ENCODE assay signal across 9 cellular contexts in the genomic region with DNA sequence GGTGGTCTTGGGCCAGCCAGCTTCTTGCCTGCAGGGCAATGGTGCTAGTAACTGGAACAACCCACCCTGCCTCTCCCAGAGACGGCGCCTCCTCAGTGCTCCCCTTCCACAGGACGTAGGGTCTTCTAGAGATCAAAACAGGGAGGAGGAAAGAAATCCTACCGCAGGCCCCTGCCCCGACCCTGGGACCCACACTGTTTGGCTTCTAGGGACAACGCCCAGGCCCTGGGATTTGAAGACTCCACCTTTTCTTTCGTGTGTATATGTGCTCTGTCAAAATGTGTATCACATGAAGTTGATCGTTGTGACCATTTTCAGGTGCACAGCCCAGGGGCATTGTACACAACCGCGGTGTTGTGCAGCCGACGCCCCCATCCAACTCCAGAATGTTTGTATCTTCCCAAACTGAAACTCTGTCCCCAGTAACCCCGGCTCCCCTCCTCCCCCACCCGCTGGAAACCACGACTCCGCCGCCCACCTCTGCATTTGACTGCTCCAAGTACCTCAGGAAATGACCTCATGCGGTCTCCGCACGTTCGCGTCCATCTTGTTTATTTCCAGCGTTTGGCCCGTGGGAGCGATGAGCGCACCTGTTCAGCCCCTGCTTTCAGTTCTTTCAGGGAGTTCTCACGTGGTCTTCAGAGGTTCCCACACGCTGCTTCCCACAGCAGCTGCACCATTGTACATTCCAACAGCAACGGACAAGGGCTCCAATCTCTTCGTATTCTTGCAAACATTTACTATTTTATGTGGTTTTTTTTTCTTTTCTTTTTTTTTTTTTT. TPM values are rescaled to one million over a fixed set of nuclear protein-coding genes. Genes with fewer than 3 reads are reported as not detected.
DNase-seq lines count a peak whose midpoint lies in the region; ATAC-seq and TF ChIP-seq lines count a peak whose summit lies in the region.
"Had no signal": no experiment of that assay in that cellular context is flagged by ENCODE, and none has a peak within 500 bp of the region (broad histone marks: within the 10 kb centered on the region; RNA-seq: fewer than 3 reads in every experiment).

No MANE protein-coding gene starts in this region.

- peaks cover 14% of the 10 kb centered on the region for H3K36me3 Mint-ChIP-seq in activated CD4-positive, alpha-beta memory T cell treated with anti-CD3 and anti-CD28 coated beads, Interleukin-2, amount 10 ng/mL, durations not matched to agents 7 days and 5 days (ENCODE audit: low read depth)
- peaks cover 18% of the 10 kb centered on the region for H3K36me3 Mint-ChIP-seq in stimulated activated memory B cell treated with anti-CD40 and anti-IgM and Interleukin-4, amounts not matched to agents 10 μg/mL and 1 μg/mL and 100 μg/mL, for 72 hours

- H4K20me1 ChIP-seq in Loucy (ENCODE audit: insufficient read depth, low read length, poor library complexity, severe bottlenecking): peaks cover 23% of the 10 kb centered on the region

- peaks cover 76% of the 10 kb centered on the region for H3K27me3 Mint-ChIP-seq in activated CD4-positive, alpha-beta memory T cell treated with anti-CD3 and anti-CD28 coated beads, Interleukin-2, amount 10 ng/mL, durations not matched to agents 7 days and 5 days
- peaks cover 72% of the 10 kb centered on the region for H3K27me3 Mint-ChIP-seq in stimulated activated memory B cell treated with anti-CD40 and anti-IgM and Interleukin-4, amounts not matched to agents 10 μg/mL and 1 μg/mL and 100 μg/mL, for 72 hours

- POLR2A ChIA-PET in GM10248 (lab: Yijun Ruan, JAX): interaction anchor here (0.6 to 0.9 kb wide), 4 partner anchors 32 to 75 kb away, joined by 3 to 8 read pairs (median 4); no protein-coding TSS in a partner anchor
- POLR2A ChIA-PET in activated CD4-positive, alpha-beta memory T cell treated with anti-CD3 and anti-CD28 coated beads, Interleukin-2, amount 10 ng/mL, durations not matched to agents 7 days and 5 days (lab: Charles Lee): interaction anchor here (0.9 kb wide), 1 partner anchor 37 kb away, joined by 7 read pairs; no protein-coding TSS in a partner anchor

- H3K4me2 ChIP-seq in Loucy (ENCODE audit: low read depth, low read length, poor library complexity, severe bottlenecking): peak overlapping the region; percentile 84

- intact Hi-C loops in uterus (cut with DNase I; ENCODE audit: low total_unique reads): no loop called here

- peaks cover 30% of the 10 kb centered on the region for H3K4me1 ChIP-seq in Loucy (ENCODE audit: insufficient read depth, low read length, poor library complexity, severe bottlenecking)
- peaks cover 4% of the 10 kb centered on the region for H3K4me1 ChIP-seq in iPS-15b (ENCODE audit: control insufficient read depth, insufficient read depth, low read length)
- H3K4me1 ChIP-seq in uterus: peaks cover 0 to 13% of the 10 kb centered on the region in 2 donors

- H3K4me1 Mint-ChIP-seq in activated CD4-positive, alpha-beta memory T cell treated with anti-CD3 and anti-CD28 coated beads, Interleukin-2, amount 10 ng/mL, durations not matched to agents 7 days and 5 days: peaks cover 17% of the 10 kb centered on the region
- H3K4me1 Mint-ChIP-seq in stimulated activated memory B cell treated with anti-CD40 and anti-IgM and Interleukin-4, amounts not matched to agents 10 μg/mL and 1 μg/mL and 100 μg/mL, for 72 hours: peaks cover 31% of the 10 kb centered on the region

- no peak for TF ChIP-seq POLR2A in uterus (IDR thresholded peaks at IDR 0.05)

- H3K9me3 ChIP-seq in Loucy (ENCODE audit: insufficient read depth, low read depth, low read length) (peaks cover 5% of the 10 kb centered on the region), iPS-15b (ENCODE audit: control insufficient read depth, insufficient read depth, low read length) (peaks cover 8% of the 10 kb centered on the region), uterus (no peaks in the 10 kb centered on the region)

- peak overlapping the region; percentile 30 for H3K27ac Mint-ChIP-seq in activated CD4-positive, alpha-beta memory T cell treated with anti-CD3 and anti-CD28 coated beads, Interleukin-2, amount 10 ng/mL, durations not matched to agents 7 days and 5 days
- H3K27ac Mint-ChIP-seq in stimulated activated memory B cell treated with anti-CD40 and anti-IgM and Interleukin-4, amounts not matched to agents 10 μg/mL and 1 μg/mL and 100 μg/mL, for 72 hours: peak overlapping the region; percentile 59

- H3K4me3 Mint-ChIP-seq in activated CD4-positive, alpha-beta memory T cell treated with anti-CD3 and anti-CD28 coated beads, Interleukin-2, amount 10 ng/mL, durations not matched to agents 7 days and 5 days: peak overlapping the region; percentile 74
- H3K4me3 Mint-ChIP-seq in stimulated activated memory B cell treated with anti-CD40 and anti-IgM and Interleukin-4, amounts not matched to agents 10 μg/mL and 1 μg/mL and 100 μg/mL, for 72 hours: peak overlapping the region; percentile 76

- H3K4me3 ChIP-seq in Loucy (ENCODE audit: low read length, poor library complexity, severe bottlenecking): peak overlapping the region; percentile 78
- H3K4me3 ChIP-seq in iPS-15b (ENCODE audit: low read depth, low read length): peak overlapping the region; percentile 50
- no peak overlapping the region for H3K4me3 ChIP-seq in uterus

- H3F3A ChIP-seq in Loucy (ENCODE audit: low read depth): no peaks in the 10 kb centered on the region

- ATAC-seq in GM21576 (IDR thresholded peaks at IDR 0.05; ENCODE audit: unreplicated experiment): peak; percentile 49
- ATAC-seq in stimulated activated memory B cell treated with anti-CD40 and anti-IgM and Interleukin-4, amounts not matched to agents 10 μg/mL and 1 μg/mL and 100 μg/mL, for 72 hours: peak; percentile 64

- peaks cover 11% of the 10 kb centered on the region for H3K9me3 Mint-ChIP-seq in activated CD4-positive, alpha-beta memory T cell treated with anti-CD3 and anti-CD28 coated beads, Interleukin-2, amount 10 ng/mL, durations not matched to agents 7 days and 5 days
- peaks cover 15% of the 10 kb centered on the region for H3K9me3 Mint-ChIP-seq in stimulated activated memory B cell treated with anti-CD40 and anti-IgM and Interleukin-4, amounts not matched to agents 10 μg/mL and 1 μg/mL and 100 μg/mL, for 72 hours

- H3K79me2 ChIP-seq in Loucy (ENCODE audit: insufficient read depth, low read length): peaks cover 40% of the 10 kb centered on the region

- no peak overlapping the region for H3K27ac ChIP-seq in uterus

- CTCF ChIA-PET in GM10248 (lab: Yijun Ruan, JAX): interaction anchor here (0.8 to 2.9 kb wide), 18 partner anchors 9 to 213 kb away, joined by 3 to 33 read pairs (median 5); a partner anchor contains a TSS
- CTCF ChIA-PET in activated CD4-positive, alpha-beta memory T cell treated with anti-CD3 and anti-CD28 coated beads, Interleukin-2, amount 10 ng/mL, durations not matched to agents 7 days and 5 days (lab: Charles Lee): interaction anchor here (0.5 to 2.4 kb wide), 4 partner anchors 38 to 510 kb away, joined by 3 to 15 read pairs (median 3); no protein-coding TSS in a partner anchor

- H3K9me2 ChIP-seq in Loucy (replicated peaks; ENCODE audit: low read depth, low read length): no peaks in the 10 kb centered on the region

- H3K27me3 ChIP-seq in Loucy (ENCODE audit: insufficient read depth, low read length, poor library complexity, severe bottlenecking) (peaks cover 32% of the 10 kb centered on the region), iPS-15b (ENCODE audit: control insufficient read depth, insufficient read depth, low read length) (peaks cover 53% of the 10 kb centered on the region), uterus (peaks cover 24 to 53% of the 10 kb centered on the region in 2 donors)

- TF ChIP-seq CTCF in GM10248 (IDR thresholded peaks at IDR 0.05; ENCODE audit: control extremely low read depth, extremely low read depth, low read depth, missing control alignments) (no peak), Loucy (conservative IDR thresholded peaks at IDR 0.05; ENCODE audit: low read length) (no peak), uterus (IDR thresholded peaks at IDR 0.05) (no peak)

- DNase-seq in GM10248 (ENCODE audit: extremely low spot score) (peak; percentile 89), foreskin melanocyte (no peak), uterus (no peak)
- DNase-seq in activated CD4-positive, alpha-beta memory T cell treated with anti-CD3 and anti-CD28 coated beads, Interleukin-2, amount 10 ng/mL, durations not matched to agents 7 days and 5 days: peak; percentile 71

- H2AFZ ChIP-seq in Loucy (ENCODE audit: low read length): no peak overlapping the region

- H3K9ac ChIP-seq in Loucy (ENCODE audit: low read depth, low read length, poor library complexity, severe bottlenecking) (no peak overlapping the region), iPS-15b (ENCODE audit: low read depth, low read length) (no peak overlapping the region)

- H3K36me3 ChIP-seq in Loucy (ENCODE audit: insufficient read depth, low read length): no peaks in the 10 kb centered on the region
- H3K36me3 ChIP-seq in iPS-15b (ENCODE audit: control insufficient read depth, insufficient read depth, low read length): no peaks in the 10 kb centered on the region
- no peaks in the 10 kb centered on the region for H3K36me3 ChIP-seq in uterus

RNA-seq across cellular contexts. Expression of a gene that starts 3.4 kb away (rescaled TPM):
- total RNA-seq in activated CD4-positive, alpha-beta memory T cell treated with anti-CD3 and anti-CD28 coated beads, Interleukin-2, amount 10 ng/mL, durations not matched to agents 7 days and 5 days: not detected
- not detected for total RNA-seq in uterus
- total RNA-seq: NCI-H460 had no signal

RNA-seq across cellular contexts. Expression of a gene that starts 57.7 kb away (rescaled TPM):
- 1 to 10 TPM; 4.7 to 5.8 TPM for total RNA-seq in activated CD4-positive, alpha-beta memory T cell treated with anti-CD3 and anti-CD28 coated beads, Interleukin-2, amount 10 ng/mL, durations not matched to agents 7 days and 5 days
- total RNA-seq in uterus: 1 to 10 TPM in 2 of 4 donors, under 1 TPM in 1, not detected in 1; 0.26 to 5.4 (median 1.6) TPM

Comparison
In these comparisons a context has a peak if more than half of its experiments do, and no peak if none do; other contexts are left out.
1. DNase-seq: peak in GM10248 (single experiment) and activated CD4-positive, alpha-beta memory T cell treated with anti-CD3 and anti-CD28 coated beads, Interleukin-2, amount 10 ng/mL, durations not matched to agents 7 days and 5 days (single experiment); none in foreskin melanocyte (single experiment) and uterus (0 of 2).
2. H3K4me3 ChIP-seq: peak in Loucy (single experiment) and iPS-15b (single experiment); none in uterus (0 of 2).